Comparison of ENCODE assay signal across 11 cellular contexts in genomic region chr1:46174448-46175231, GRCh38. TPM values are rescaled to one million over a fixed set of nuclear protein-coding genes. Genes with fewer than 3 reads are reported as not detected.
DNase-seq lines count a peak whose midpoint lies in the region; ATAC-seq and TF ChIP-seq lines count a peak whose summit lies in the region.
"Had no signal": no experiment of that assay in that cellular context is flagged by ENCODE, and none has a peak within 500 bp of the region (broad histone marks: within the 10 kb centered on the region; RNA-seq: fewer than 3 reads in every experiment).

Gene TSPAN1 (plus strand): TSS chr1:46175087. CDS start chr1:46181108, 6,021 bp downstream.

- in situ Hi-C loops in brain microvascular endothelial cell (cut with HindIII; ENCODE audit: low pct_ligation_motif_present, low sequenced_read_pairs), result no loop called here

- H3K9ac ChIP-seq in subcutaneous abdominal adipose tissue (ENCODE audit: low read length in 5 of 5), result peak within 1 kb of the TSS in 2 of 5 donors; percentile 19 to 45

- intact Hi-C loops in left lung (cut with DNase I), result no loop called here

- H3K4me1 ChIP-seq in HEK293 (ENCODE audit: control insufficient read depth, insufficient read depth, low read length), result no peaks in the 10 kb centered on the region; the same call in 1 of the 2 replicates
- H3K4me1 ChIP-seq in left lung, result peaks cover 15 to 53% of the 10 kb centered on the region in 2 donors
- peaks cover 10 to 61% (median 25%) of the 10 kb centered on the region in 5 donors for H3K4me1 ChIP-seq in subcutaneous abdominal adipose tissue (ENCODE audit: control insufficient read depth in 5 of 5, insufficient read depth in 5 of 5, low read length in 5 of 5)

- no peak for TF ChIP-seq CTCF in HEK293 (tag by site-specific recombination; IDR thresholded peaks at IDR 0.05)
- no peak for TF ChIP-seq CTCF in left lung (IDR thresholded peaks at IDR 0.05)
- no peak for TF ChIP-seq CTCF in brain microvascular endothelial cell (IDR thresholded peaks at IDR 0.05; ENCODE audit: low read depth, low read length, missing control alignments)

- no peaks in the 10 kb centered on the region for H3K27me3 ChIP-seq in left lung
- peaks cover 0 to 6% (median 0%) of the 10 kb centered on the region in 5 donors for H3K27me3 ChIP-seq in subcutaneous abdominal adipose tissue (ENCODE audit: control insufficient read depth in 5 of 5, insufficient read depth in 4 of 5, low read length in 5 of 5)
- no peaks in the 10 kb centered on the region for H3K27me3 ChIP-seq in brain microvascular endothelial cell (replicated peaks)
- H3K27me3 ChIP-seq: SJSA1 had no signal

- ATAC-seq in left lung (peak; percentile 73), GM18868 (IDR thresholded peaks at IDR 0.05; ENCODE audit: unreplicated experiment) (no peak)

- CTCF ChIA-PET in HEK293 (lab: Yijun Ruan, JAX), result interaction anchor here (2.3 kb wide), 1 partner anchor 138 kb away, joined by 12 read pairs; no protein-coding TSS in a partner anchor

- H3K4me3 ChIP-seq in HEK293 (ENCODE audit: low read depth, low read length) (no peak within 1 kb of the TSS), left lung (no peak within 1 kb of the TSS), subcutaneous abdominal adipose tissue (ENCODE audit: low read depth in 1 of 5, low read length in 5 of 5) (peak within 1 kb of the TSS in 2 of 5 donors; percentile 3 to 13), brain microvascular endothelial cell (ENCODE audit: low read depth, low read length) (no peak within 1 kb of the TSS)
- H3K4me3 ChIP-seq: SJSA1 had no signal

- no peak within 1 kb of the TSS for H3K27ac ChIP-seq in HEK293 (ENCODE audit: extremely low read depth, low read depth, low read length)
- H3K27ac ChIP-seq in cingulate gyrus (ENCODE audit: low read depth, low read length), result peak within 1 kb of the TSS; percentile 65
- H3K27ac ChIP-seq in left lung, result peak within 1 kb of the TSS; percentile 17 to 75
- H3K27ac ChIP-seq in subcutaneous abdominal adipose tissue (ENCODE audit: low read depth, low read length), result peak within 1 kb of the TSS; percentile 47
- no peak within 1 kb of the TSS for H3K27ac ChIP-seq in brain microvascular endothelial cell
- H3K27ac ChIP-seq: SJSA1 had no signal

- no peak for DNase-seq in left lung
- DNase-seq in activated T-cell treated with anti-CD3 and anti-CD28 coated beads, Interleukin-2, amount 50 U/mL, for 48 hours, result no peak
- no peak for DNase-seq in brain microvascular endothelial cell
- DNase-seq in NCI-H510A treated with DMSO at 0.1 percent for 48 hours (lab: John Stamatoyannopoulos, UW), result no peak
- DNase-seq: DMS53; effector CD8-positive, alpha-beta T cell had no signal

- H3K36me3 ChIP-seq in HEK293 (ENCODE audit: control insufficient read depth in 2 of 2, insufficient read depth in 1 of 2, low read length in 2 of 2), result no peaks in the 10 kb centered on the region
- no peaks in the 10 kb centered on the region for H3K36me3 ChIP-seq in left lung
- H3K36me3 ChIP-seq in subcutaneous abdominal adipose tissue (ENCODE audit: control insufficient read depth in 5 of 5, insufficient read depth in 5 of 5, low read length in 5 of 5), result no peaks in the 10 kb centered on the region
- no peaks in the 10 kb centered on the region for H3K36me3 ChIP-seq in brain microvascular endothelial cell (replicated peaks)
- H3K36me3 ChIP-seq: SJSA1 had no signal

- POLR2A ChIA-PET in HEK293 (lab: Yijun Ruan, JAX), result no interaction called here

- no peaks in the 10 kb centered on the region for H3K9me3 ChIP-seq in HEK293 (ENCODE audit: control insufficient read depth, insufficient read depth, low read depth, low read length)
- H3K9me3 ChIP-seq in left lung, result no peaks in the 10 kb centered on the region
- no peaks in the 10 kb centered on the region for H3K9me3 ChIP-seq in subcutaneous abdominal adipose tissue (ENCODE audit: control insufficient read depth in 5 of 5, low read length in 5 of 5)
- H3K9me3 ChIP-seq: SJSA1 had no signal

TF ChIP-seq in HEK293, 187 proteins besides CTCF, POLR2A, EP300 and RAD21:
- TF ChIP-seq ZNF239 (tag by site-specific recombination; IDR thresholded peaks at IDR 0.05) (no peak), SALL2 (tag by site-specific recombination; IDR thresholded peaks at IDR 0.05; ENCODE audit: borderline replicate concordance) (0 out of 2 replicates have a peak, but pooled peaks have one; percentile 23), ZBTB48 (tag by site-specific recombination; IDR thresholded peaks at IDR 0.05) (peak; percentile 9; the same call in 1 of the 2 replicates), ZNF341 (tag by site-specific recombination; IDR thresholded peaks at IDR 0.05; ENCODE audit: low read depth) (peak; percentile 48), ZBTB10 (tag by site-specific recombination; IDR thresholded peaks at IDR 0.05) (peak; percentile 64; the same call in 1 of the 2 replicates), ZNF624 (tag by site-specific recombination; IDR thresholded peaks at IDR 0.05) (0 out of 2 replicates have a peak, but pooled peaks have one; percentile 23), PRDM10 (tag by site-specific recombination; IDR thresholded peaks at IDR 0.05) (peak; percentile 43; the same call in 1 of the 2 replicates), ZBTB17 (tag by site-specific recombination; IDR thresholded peaks at IDR 0.05) (peak; percentile 25; the same call in 1 of the 2 replicates), ZBTB26 (tag by site-specific recombination; optimal IDR thresholded peaks at IDR 0.05) (no peak), ZNF335 (tag by site-specific recombination; conservative IDR thresholded peaks at IDR 0.05) (peak; percentile 45; the same call in 1 of the 2 replicates), MZF1 (tag by site-specific recombination; IDR thresholded peaks at IDR 0.05; ENCODE audit: borderline replicate concordance) (peak; percentile 19; the same call in 1 of the 2 replicates), ZNF248 (tag by site-specific recombination; IDR thresholded peaks at IDR 0.05) (no peak)

RNA-seq across cellular contexts. Expression of gene TSPAN1, which starts in this region (rescaled TPM):
- 10 to 100 TPM; 32.3 to 50.6 TPM for total RNA-seq in left lung
- total RNA-seq: SJSA1 had no signal

Comparison
In these comparisons a context has a peak if more than half of its experiments do, and no peak if none do; other contexts are left out.
1. H3K27ac ChIP-seq: peak in cingulate gyrus (single experiment), left lung (2 of 2) and subcutaneous abdominal adipose tissue (single experiment); none in HEK293 (single experiment) and brain microvascular endothelial cell (single experiment).